1 cellular context compared by ENCODE assay signal in the genomic region with DNA sequence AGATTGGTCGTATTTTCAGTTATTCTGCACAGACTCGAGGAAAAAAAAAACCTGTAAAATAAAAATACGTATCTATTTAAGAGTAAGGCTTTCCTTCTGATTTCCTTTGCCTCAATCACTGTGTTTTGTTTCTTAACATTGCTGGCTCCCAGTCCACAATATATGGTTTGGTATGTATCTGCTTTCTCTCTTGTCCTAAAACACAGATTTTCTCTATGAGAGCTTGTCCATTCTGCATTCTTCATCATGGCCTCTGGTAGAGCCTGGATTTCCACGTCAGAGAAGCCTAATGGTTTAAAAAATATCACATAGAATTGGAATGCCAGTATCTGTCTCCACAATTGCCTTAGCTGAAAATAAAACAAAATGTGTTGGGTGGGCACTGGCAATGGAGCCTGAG.
TF ChIP-seq lines count a peak whose summit lies in the region.

No MANE protein-coding gene starts in this region.

TF ChIP-seq in GM12878, 131 proteins besides CTCF, POLR2A, EP300 and RAD21:
- TF ChIP-seq SIX5 (IDR thresholded peaks at IDR 0.05; ENCODE audit: low read depth, low read length, severe bottlenecking) = no peak
- no peak for TF ChIP-seq TCF7 (IDR thresholded peaks at IDR 0.05; ENCODE audit: borderline replicate concordance)
- TF ChIP-seq ZNF217 (IDR thresholded peaks at IDR 0.05) = no peak
- no peak for TF ChIP-seq MEF2B (IDR thresholded peaks at IDR 0.05; ENCODE audit: partially characterized antibody, poor library complexity, severe bottlenecking)
- TF ChIP-seq YY1 (IDR thresholded peaks at IDR 0.05; ENCODE audit: low read depth, low read length) = no peak
- TF ChIP-seq, protein P1, sequence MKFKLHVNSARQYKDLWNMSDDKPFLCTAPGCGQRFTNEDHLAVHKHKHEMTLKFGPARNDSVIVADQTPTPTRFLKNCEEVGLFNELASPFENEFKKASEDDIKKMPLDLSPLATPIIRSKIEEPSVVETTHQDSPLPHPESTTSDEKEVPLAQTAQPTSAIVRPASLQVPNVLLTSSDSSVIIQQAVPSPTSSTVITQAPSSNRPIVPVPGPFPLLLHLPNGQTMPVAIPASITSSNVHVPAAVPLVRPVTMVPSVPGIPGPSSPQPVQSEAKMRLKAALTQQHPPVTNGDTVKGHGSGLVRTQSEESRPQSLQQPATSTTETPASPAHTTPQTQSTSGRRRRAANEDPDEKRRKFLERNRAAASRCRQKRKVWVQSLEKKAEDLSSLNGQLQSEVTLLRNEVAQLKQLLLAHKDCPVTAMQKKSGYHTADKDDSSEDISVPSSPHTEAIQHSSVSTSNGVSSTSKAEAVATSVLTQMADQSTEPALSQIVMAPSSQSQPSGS (IDR thresholded peaks at IDR 0.05; ENCODE audit: low read length) = no peak
- TF ChIP-seq ZNF207 (IDR thresholded peaks at IDR 0.05; ENCODE audit: borderline replicate concordance) = no peak
- TF ChIP-seq, protein P2, sequence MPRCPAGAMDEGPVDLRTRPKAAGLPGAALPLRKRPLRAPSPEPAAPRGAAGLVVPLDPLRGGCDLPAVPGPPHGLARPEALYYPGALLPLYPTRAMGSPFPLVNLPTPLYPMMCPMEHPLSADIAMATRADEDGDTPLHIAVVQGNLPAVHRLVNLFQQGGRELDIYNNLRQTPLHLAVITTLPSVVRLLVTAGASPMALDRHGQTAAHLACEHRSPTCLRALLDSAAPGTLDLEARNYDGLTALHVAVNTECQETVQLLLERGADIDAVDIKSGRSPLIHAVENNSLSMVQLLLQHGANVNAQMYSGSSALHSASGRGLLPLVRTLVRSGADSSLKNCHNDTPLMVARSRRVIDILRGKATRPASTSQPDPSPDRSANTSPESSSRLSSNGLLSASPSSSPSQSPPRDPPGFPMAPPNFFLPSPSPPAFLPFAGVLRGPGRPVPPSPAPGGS (IDR thresholded peaks at IDR 0.05; ENCODE audit: borderline replicate concordance, insufficient read depth, low read depth, low read length, poor library complexity, severe bottlenecking) = no peak
- no peak for TF ChIP-seq EED (IDR thresholded peaks at IDR 0.05; ENCODE audit: low read depth)
- TF ChIP-seq, protein P3, sequence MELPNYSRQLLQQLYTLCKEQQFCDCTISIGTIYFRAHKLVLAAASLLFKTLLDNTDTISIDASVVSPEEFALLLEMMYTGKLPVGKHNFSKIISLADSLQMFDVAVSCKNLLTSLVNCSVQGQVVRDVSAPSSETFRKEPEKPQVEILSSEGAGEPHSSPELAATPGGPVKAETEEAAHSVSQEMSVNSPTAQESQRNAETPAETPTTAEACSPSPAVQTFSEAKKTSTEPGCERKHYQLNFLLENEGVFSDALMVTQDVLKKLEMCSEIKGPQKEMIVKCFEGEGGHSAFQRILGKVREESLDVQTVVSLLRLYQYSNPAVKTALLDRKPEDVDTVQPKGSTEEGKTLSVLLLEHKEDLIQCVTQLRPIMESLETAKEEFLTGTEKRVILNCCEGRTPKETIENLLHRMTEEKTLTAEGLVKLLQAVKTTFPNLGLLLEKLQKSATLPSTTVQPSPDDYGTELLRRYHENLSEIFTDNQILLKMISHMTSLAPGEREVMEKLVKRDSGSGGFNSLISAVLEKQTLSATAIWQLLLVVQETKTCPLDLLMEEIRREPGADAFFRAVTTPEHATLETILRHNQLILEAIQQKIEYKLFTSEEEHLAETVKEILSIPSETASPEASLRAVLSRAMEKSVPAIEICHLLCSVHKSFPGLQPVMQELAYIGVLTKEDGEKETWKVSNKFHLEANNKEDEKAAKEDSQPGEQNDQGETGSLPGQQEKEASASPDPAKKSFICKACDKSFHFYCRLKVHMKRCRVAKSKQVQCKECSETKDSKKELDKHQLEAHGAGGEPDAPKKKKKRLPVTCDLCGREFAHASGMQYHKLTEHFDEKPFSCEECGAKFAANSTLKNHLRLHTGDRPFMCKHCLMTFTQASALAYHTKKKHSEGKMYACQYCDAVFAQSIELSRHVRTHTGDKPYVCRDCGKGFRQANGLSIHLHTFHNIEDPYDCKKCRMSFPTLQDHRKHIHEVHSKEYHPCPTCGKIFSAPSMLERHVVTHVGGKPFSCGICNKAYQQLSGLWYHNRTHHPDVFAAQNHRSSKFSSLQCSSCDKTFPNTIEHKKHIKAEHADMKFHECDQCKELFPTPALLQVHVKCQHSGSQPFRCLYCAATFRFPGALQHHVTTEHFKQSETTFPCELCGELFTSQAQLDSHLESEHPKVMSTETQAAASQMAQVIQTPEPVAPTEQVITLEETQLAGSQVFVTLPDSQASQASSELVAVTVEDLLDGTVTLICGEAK (IDR thresholded peaks at IDR 0.05; ENCODE audit: borderline replicate concordance) = no peak
- TF ChIP-seq CHD2 (IDR thresholded peaks at IDR 0.05; ENCODE audit: borderline replicate concordance, low read depth, low read length) = no peak
- TF ChIP-seq, protein P4, sequence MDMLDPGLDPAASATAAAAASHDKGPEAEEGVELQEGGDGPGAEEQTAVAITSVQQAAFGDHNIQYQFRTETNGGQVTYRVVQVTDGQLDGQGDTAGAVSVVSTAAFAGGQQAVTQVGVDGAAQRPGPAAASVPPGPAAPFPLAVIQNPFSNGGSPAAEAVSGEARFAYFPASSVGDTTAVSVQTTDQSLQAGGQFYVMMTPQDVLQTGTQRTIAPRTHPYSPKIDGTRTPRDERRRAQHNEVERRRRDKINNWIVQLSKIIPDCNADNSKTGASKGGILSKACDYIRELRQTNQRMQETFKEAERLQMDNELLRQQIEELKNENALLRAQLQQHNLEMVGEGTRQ (IDR thresholded peaks at IDR 0.05; ENCODE audit: borderline replicate concordance, low read depth, low read length) = no peak
